In the genomic region with DNA sequence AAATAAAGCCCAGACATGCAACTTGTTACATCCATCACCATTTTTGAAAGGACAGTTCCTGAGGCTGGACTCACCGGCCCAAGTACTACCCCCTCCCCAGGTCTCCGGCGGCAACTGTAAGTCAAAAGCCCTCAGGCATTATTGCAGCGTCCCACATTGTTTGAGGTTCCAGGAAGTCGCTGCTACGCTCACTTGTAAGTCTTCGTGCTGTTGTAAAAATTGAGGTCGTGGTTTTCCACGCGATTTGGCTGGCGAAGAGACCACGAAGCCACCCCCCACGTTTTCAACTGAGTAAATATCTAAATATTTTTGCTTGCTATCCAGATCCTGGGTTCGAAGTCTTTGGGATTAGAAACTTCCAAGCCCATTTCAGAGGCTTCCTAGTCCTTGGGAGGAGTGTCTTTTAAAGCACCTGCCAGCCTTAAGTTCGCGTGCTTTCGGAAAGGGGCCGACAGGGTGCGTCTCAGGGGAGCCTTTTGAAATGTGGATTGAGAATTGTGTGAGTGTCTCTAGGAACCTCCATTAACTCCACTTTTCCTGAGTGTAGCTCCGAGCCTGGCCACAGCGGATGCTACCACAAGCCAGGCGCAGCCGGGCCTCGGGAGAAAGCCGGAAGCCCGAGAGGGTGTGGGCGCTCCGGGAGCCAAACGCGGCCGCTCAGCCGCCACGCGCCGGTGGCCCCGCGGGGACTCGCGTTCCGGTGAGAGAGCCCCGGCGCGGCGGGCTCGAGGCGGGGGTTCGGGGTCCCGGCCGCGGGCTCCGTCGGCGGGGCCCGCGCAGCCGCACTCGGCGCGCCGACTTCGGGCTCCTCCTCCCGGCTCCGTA, we compare ENCODE assay signal across 8 cellular contexts. TPM values are rescaled to one million over a fixed set of nuclear protein-coding genes. Genes with fewer than 3 reads are reported as not detected.
A peak's percentile ranks its signal among the peaks of the same experiment; 100 is the strongest.
DNase-seq lines count a peak whose midpoint lies in the region; ATAC-seq and TF ChIP-seq lines count a peak whose summit lies in the region.

A gene with protein sequence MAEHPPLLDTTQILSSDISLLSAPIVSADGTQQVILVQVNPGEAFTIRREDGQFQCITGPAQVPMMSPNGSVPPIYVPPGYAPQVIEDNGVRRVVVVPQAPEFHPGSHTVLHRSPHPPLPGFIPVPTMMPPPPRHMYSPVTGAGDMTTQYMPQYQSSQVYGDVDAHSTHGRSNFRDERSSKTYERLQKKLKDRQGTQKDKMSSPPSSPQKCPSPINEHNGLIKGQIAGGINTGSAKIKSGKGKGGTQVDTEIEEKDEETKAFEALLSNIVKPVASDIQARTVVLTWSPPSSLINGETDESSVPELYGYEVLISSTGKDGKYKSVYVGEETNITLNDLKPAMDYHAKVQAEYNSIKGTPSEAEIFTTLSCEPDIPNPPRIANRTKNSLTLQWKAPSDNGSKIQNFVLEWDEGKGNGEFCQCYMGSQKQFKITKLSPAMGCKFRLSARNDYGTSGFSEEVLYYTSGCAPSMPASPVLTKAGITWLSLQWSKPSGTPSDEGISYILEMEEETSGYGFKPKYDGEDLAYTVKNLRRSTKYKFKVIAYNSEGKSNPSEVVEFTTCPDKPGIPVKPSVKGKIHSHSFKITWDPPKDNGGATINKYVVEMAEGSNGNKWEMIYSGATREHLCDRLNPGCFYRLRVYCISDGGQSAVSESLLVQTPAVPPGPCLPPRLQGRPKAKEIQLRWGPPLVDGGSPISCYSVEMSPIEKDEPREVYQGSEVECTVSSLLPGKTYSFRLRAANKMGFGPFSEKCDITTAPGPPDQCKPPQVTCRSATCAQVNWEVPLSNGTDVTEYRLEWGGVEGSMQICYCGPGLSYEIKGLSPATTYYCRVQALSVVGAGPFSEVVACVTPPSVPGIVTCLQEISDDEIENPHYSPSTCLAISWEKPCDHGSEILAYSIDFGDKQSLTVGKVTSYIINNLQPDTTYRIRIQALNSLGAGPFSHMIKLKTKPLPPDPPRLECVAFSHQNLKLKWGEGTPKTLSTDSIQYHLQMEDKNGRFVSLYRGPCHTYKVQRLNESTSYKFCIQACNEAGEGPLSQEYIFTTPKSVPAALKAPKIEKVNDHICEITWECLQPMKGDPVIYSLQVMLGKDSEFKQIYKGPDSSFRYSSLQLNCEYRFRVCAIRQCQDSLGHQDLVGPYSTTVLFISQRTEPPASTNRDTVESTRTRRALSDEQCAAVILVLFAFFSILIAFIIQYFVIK (plus strand): TSS at position 812 of the 825 bp plus-strand sequence. CDS start 30,279 bp downstream, outside the sequence.

- peak; percentile 20 for TF ChIP-seq CTCF in epithelial cell of esophagus (IDR thresholded peaks at IDR 0.05; ENCODE audit: insufficient read depth, low read depth, low read length, missing control alignments)

- peak in 3 of 4 experiments; percentile 2 to 64 (median 47) for DNase-seq in activated naive CD4-positive, alpha-beta T cell (lab: John Stamatoyannopoulos, UW)
- no peak for DNase-seq in activated naive CD4-positive, alpha-beta T cell treated with Interleukin-2 at 50 U/mL for 16 hours
- DNase-seq in NCI-H510A treated with DMSO at 0.1 percent for 48 hours (lab: John Stamatoyannopoulos, UW) (peak; percentile 23), epithelial cell of esophagus (ENCODE audit: low read depth) (peak; percentile 63)
- peak; percentile 76 for DNase-seq in activated CD8-positive, alpha-beta memory T cell treated with anti-CD3 and anti-CD28 coated beads for 24 hours
- DNase-seq in stimulated activated effector memory CD8-positive, alpha-beta T cell treated with anti-CD3 and anti-CD28 coated beads, Interleukin-12 subunit alpha, Interleukin-12 subunit beta, amount 100 ng/mL, for 72 hours (ENCODE audit: low spot score in 2 of 2) = peak in 1 of 2 donors; percentile 64

- ATAC-seq in HG02938 (IDR thresholded peaks at IDR 0.05; ENCODE audit: unreplicated experiment) = peak; percentile 18
- peak; percentile 5 for ATAC-seq in stimulated activated effector memory CD8-positive, alpha-beta T cell treated with anti-CD3 and anti-CD28 coated beads, Interleukin-12 subunit alpha, Interleukin-12 subunit beta, amount 100 ng/mL, for 72 hours

- peaks cover 25% of the 10 kb centered on the region for H3K9me3 Mint-ChIP-seq in stimulated activated effector memory CD8-positive, alpha-beta T cell treated with anti-CD3 and anti-CD28 coated beads, Interleukin-12 subunit alpha, Interleukin-12 subunit beta, amount 100 ng/mL, for 72 hours

- H3K4me1 Mint-ChIP-seq in stimulated activated effector memory CD8-positive, alpha-beta T cell treated with anti-CD3 and anti-CD28 coated beads, Interleukin-12 subunit alpha, Interleukin-12 subunit beta, amount 100 ng/mL, for 72 hours = peaks cover 26% of the 10 kb centered on the region

- H3K4me3 ChIP-seq in epithelial cell of esophagus (ENCODE audit: low read length) = peak within 1 kb of the TSS; percentile 68
- peak within 1 kb of the TSS; percentile 92 for H3K4me3 ChIP-seq in mononuclear cell (ENCODE audit: low read length)

- H3K4me3 Mint-ChIP-seq in stimulated activated effector memory CD8-positive, alpha-beta T cell treated with anti-CD3 and anti-CD28 coated beads, Interleukin-12 subunit alpha, Interleukin-12 subunit beta, amount 100 ng/mL, for 72 hours = peak within 1 kb of the TSS; percentile 82

- peaks cover 17% of the 10 kb centered on the region for H3K9me3 ChIP-seq in mononuclear cell (ENCODE audit: low read depth, low read length)

- peak within 1 kb of the TSS; percentile 95 for H3K27ac Mint-ChIP-seq in stimulated activated effector memory CD8-positive, alpha-beta T cell treated with anti-CD3 and anti-CD28 coated beads, Interleukin-12 subunit alpha, Interleukin-12 subunit beta, amount 100 ng/mL, for 72 hours

- H3K36me3 Mint-ChIP-seq in stimulated activated effector memory CD8-positive, alpha-beta T cell treated with anti-CD3 and anti-CD28 coated beads, Interleukin-12 subunit alpha, Interleukin-12 subunit beta, amount 100 ng/mL, for 72 hours = peaks cover 23% of the 10 kb centered on the region

- no peaks in the 10 kb centered on the region for H3K27me3 ChIP-seq in mononuclear cell (ENCODE audit: insufficient read depth, low read length)

- H3K4me1 ChIP-seq in mononuclear cell (ENCODE audit: insufficient read depth, low read length) = peaks cover 35% of the 10 kb centered on the region

RNA-seq across cellular contexts. Expression of the gene that starts here (rescaled TPM):
- 29.5 TPM for total RNA-seq in mononuclear cell
